ENCODE assay signal across 1 cellular context in the genomic region with DNA sequence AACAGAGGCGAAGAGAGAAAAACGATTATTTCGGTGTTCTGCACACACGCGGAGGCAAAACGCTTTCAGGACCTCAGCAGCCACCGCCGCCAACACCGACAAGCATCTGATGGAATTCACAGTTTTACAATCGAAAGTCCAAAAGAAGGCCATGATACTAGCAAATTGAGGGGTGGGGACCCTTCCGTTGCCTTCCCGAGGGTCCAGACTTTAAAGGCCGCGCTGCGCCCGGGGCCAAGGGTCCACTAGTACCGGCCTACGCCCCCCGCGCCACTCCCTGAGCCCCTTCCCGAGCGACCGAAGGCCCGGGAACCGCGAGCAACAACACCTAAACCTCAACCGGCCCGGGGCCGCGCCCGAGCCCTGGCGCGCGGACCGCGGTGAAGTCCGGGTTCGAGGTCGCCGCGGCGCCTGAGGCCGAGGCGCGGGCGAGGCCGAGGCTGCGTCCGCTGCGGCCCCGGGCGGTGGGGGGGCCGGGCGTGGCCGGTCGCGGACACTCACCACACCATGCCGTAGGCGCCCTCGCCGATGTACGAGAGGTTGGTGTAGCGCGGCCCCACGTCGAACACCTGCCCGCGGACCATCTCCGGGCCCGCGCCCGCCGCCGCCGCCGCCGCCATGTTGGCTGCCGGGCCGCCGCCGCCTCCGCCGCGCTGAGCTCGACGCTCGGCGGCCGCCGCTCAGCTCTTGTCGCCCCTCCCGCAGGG.
TF ChIP-seq lines count a peak whose summit lies in the region.

No MANE protein-coding gene starts in this region.

TF ChIP-seq in K562, 482 proteins besides CTCF, POLR2A, EP300 and RAD21 (continued from another document):
- TF ChIP-seq ZNF165 (CRISPR knock-in tag; IDR thresholded peaks at IDR 0.05; ENCODE audit: borderline replicate concordance) = no peak
- TF ChIP-seq, protein P1, sequence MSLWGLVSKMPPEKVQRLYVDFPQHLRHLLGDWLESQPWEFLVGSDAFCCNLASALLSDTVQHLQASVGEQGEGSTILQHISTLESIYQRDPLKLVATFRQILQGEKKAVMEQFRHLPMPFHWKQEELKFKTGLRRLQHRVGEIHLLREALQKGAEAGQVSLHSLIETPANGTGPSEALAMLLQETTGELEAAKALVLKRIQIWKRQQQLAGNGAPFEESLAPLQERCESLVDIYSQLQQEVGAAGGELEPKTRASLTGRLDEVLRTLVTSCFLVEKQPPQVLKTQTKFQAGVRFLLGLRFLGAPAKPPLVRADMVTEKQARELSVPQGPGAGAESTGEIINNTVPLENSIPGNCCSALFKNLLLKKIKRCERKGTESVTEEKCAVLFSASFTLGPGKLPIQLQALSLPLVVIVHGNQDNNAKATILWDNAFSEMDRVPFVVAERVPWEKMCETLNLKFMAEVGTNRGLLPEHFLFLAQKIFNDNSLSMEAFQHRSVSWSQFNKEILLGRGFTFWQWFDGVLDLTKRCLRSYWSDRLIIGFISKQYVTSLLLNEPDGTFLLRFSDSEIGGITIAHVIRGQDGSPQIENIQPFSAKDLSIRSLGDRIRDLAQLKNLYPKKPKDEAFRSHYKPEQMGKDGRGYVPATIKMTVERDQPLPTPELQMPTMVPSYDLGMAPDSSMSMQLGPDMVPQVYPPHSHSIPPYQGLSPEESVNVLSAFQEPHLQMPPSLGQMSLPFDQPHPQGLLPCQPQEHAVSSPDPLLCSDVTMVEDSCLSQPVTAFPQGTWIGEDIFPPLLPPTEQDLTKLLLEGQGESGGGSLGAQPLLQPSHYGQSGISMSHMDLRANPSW (CRISPR knock-in tag; IDR thresholded peaks at IDR 0.05) = peak; percentile 99
- no peak for TF ChIP-seq KLF6 (CRISPR knock-in tag; IDR thresholded peaks at IDR 0.05; ENCODE audit: borderline replicate concordance)
- TF ChIP-seq, protein P2, sequence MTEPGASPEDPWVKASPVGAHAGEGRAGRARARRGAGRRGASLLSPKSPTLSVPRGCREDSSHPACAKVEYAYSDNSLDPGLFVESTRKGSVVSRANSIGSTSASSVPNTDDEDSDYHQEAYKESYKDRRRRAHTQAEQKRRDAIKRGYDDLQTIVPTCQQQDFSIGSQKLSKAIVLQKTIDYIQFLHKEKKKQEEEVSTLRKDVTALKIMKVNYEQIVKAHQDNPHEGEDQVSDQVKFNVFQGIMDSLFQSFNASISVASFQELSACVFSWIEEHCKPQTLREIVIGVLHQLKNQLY (CRISPR knock-in tag; conservative IDR thresholded peaks at IDR 0.05) = peak in 1 of 2 experiments; percentile 47; a peak in 2 of 4 replicates
- no peak for TF ChIP-seq E4F1 (CRISPR knock-in tag; IDR thresholded peaks at IDR 0.05; ENCODE audit: borderline replicate concordance)
- no peak for TF ChIP-seq NEUROD1 (IDR thresholded peaks at IDR 0.05; ENCODE audit: borderline replicate concordance, low read depth, low read length, partially characterized antibody)
- TF ChIP-seq, protein P3, sequence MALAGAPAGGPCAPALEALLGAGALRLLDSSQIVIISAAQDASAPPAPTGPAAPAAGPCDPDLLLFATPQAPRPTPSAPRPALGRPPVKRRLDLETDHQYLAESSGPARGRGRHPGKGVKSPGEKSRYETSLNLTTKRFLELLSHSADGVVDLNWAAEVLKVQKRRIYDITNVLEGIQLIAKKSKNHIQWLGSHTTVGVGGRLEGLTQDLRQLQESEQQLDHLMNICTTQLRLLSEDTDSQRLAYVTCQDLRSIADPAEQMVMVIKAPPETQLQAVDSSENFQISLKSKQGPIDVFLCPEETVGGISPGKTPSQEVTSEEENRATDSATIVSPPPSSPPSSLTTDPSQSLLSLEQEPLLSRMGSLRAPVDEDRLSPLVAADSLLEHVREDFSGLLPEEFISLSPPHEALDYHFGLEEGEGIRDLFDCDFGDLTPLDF (CRISPR knock-in tag; IDR thresholded peaks at IDR 0.05) = peak; percentile 64; the same call in 1 of the 2 replicates
- TF ChIP-seq TAL1 (IDR thresholded peaks at IDR 0.05) = no peak
- no peak for TF ChIP-seq KAT8 (IDR thresholded peaks at IDR 0.05; ENCODE audit: low read depth)
- TF ChIP-seq ZNF444 (CRISPR knock-in tag; IDR thresholded peaks at IDR 0.05) = no peak
- no peak for TF ChIP-seq MED1 (CRISPR knock-in tag; IDR thresholded peaks at IDR 0.05; ENCODE audit: borderline replicate concordance)
- TF ChIP-seq HMGXB4 (CRISPR knock-in tag; IDR thresholded peaks at IDR 0.05) = peak; percentile 93
- TF ChIP-seq ATF7 (IDR thresholded peaks at IDR 0.05) = no peak
TF ChIP-seq in K562: peak in this region for 5.
